In genomic region chr1:74771913-74772515, GRCh38 we compare ENCODE assay signal across 8 cellular contexts. TPM values are rescaled to one million over a fixed set of nuclear protein-coding genes. Genes with fewer than 3 reads are reported as not detected.
DNase-seq lines count a peak whose midpoint lies in the region; ATAC-seq and TF ChIP-seq lines count a peak whose summit lies in the region.

No MANE protein-coding gene starts in this region.

- H3K4me3 ChIP-seq in Caco-2 (ENCODE audit: low read depth, low read length) (no peak overlapping the region), brain microvascular endothelial cell (ENCODE audit: low read depth, low read length) (no peak overlapping the region), right lobe of liver (no peak overlapping the region)

- H3K4me1 ChIP-seq in Caco-2: no peaks in the 10 kb centered on the region
- H3K4me1 ChIP-seq in right lobe of liver: no peaks in the 10 kb centered on the region

- no peak overlapping the region for H3K27ac Mint-ChIP-seq in Caco-2 (ENCODE audit: unreplicated experiment)

- WGBS in right lobe of liver (ENCODE audit: insufficient coverage, low coverage, low lambda C conversion rate, missing lambda C conversion rate): 7% methylated on average over 7 of the region's 7 CpGs

- CTCF ChIA-PET in Caco-2 (lab: Charles Lee): interaction anchor here (0.7 kb wide), 1 partner anchor 38 kb away, joined by 3 read pairs; no protein-coding TSS in a partner anchor

- H3K9me3 ChIP-seq in Caco-2: no peaks in the 10 kb centered on the region
- no peaks in the 10 kb centered on the region for H3K9me3 ChIP-seq in right lobe of liver

- no peak overlapping the region for H3K4me3 Mint-ChIP-seq in Caco-2 (ENCODE audit: unreplicated experiment)

- no TSS peak for BruUV-seq in Caco-2 (replicated peaks; lab: Mats Ljungman, UMichigan)

- no peak for TF ChIP-seq POLR2A in right lobe of liver (IDR thresholded peaks at IDR 0.05)

- H3K4me1 Mint-ChIP-seq in Caco-2 (ENCODE audit: low read depth, unreplicated experiment): no peaks in the 10 kb centered on the region

- no peaks in the 10 kb centered on the region for H3K36me3 Mint-ChIP-seq in Caco-2 (ENCODE audit: insufficient read depth, unreplicated experiment)

- H3K27ac ChIP-seq in brain microvascular endothelial cell: no peak overlapping the region
- H3K27ac ChIP-seq in right lobe of liver: no peak overlapping the region

- H3K27me3 Mint-ChIP-seq in Caco-2 (ENCODE audit: insufficient read depth, unreplicated experiment): no peaks in the 10 kb centered on the region

- TF ChIP-seq CTCF in Caco-2 (IDR thresholded peaks at IDR 0.05; ENCODE audit: insufficient read depth in 1 of 2, low read depth in 1 of 2, low read length in 1 of 2, severe bottlenecking in 1 of 2, unreplicated experiment in 1 of 2) (peak; percentile 46 to 51), brain microvascular endothelial cell (IDR thresholded peaks at IDR 0.05; ENCODE audit: low read depth, low read length, missing control alignments) (peak; percentile 71), right lobe of liver (IDR thresholded peaks at IDR 0.05) (peak; percentile 65 to 80 (median 76))

- intact Hi-C loops in Caco-2 (cut with micrococcal nuclease; ENCODE audit: unreplicated experiment): loop anchor here (1.0 kb wide), 1 partner anchor 431 kb away; no protein-coding TSS in a partner anchor
- intact Hi-C loops in right lobe of liver (cut with DNase I): no loop called here

- in situ Hi-C loops in brain microvascular endothelial cell (cut with HindIII; ENCODE audit: low pct_ligation_motif_present, low sequenced_read_pairs): no loop called here

- DNase-seq in Caco-2 (peak in 1 of 2 experiments; percentile 24), NCI-H510A (lab: John Stamatoyannopoulos, UW) (peak; percentile 16), brain microvascular endothelial cell (peak; percentile 53), right lobe of liver (no peak), activated gamma-delta T cell treated with Interleukin-2 at 50 U/mL for 16 hours (no peak), GF-D8 (lab: John Stamatoyannopoulos, UW) (no peak)

- peak; percentile 64 for ATAC-seq in GM19023 (IDR thresholded peaks at IDR 0.05; ENCODE audit: unreplicated experiment)
- peak; percentile 72 for ATAC-seq in HG03432 (IDR thresholded peaks at IDR 0.05; ENCODE audit: unreplicated experiment)
- peak; percentile 84 to 94 (median 87) for ATAC-seq in right lobe of liver

- POLR2A ChIA-PET in Caco-2 (lab: Charles Lee): no interaction called here

- no peaks in the 10 kb centered on the region for H3K27me3 ChIP-seq in Caco-2 (replicated peaks; ENCODE audit: control insufficient read depth, insufficient read depth, low read length)
- H3K27me3 ChIP-seq in brain microvascular endothelial cell (replicated peaks): no peaks in the 10 kb centered on the region
- H3K27me3 ChIP-seq in right lobe of liver: no peaks in the 10 kb centered on the region

- H3K36me3 ChIP-seq in Caco-2 (ENCODE audit: control insufficient read depth, insufficient read depth, low read length): no peaks in the 10 kb centered on the region
- no peaks in the 10 kb centered on the region for H3K36me3 ChIP-seq in brain microvascular endothelial cell (replicated peaks)
- H3K36me3 ChIP-seq in right lobe of liver: no peaks in the 10 kb centered on the region

- no peaks in the 10 kb centered on the region for H3K9me3 Mint-ChIP-seq in Caco-2 (ENCODE audit: unreplicated experiment)

RNA-seq across cellular contexts. Expression of gene TYW3, which starts 39.1 kb away (rescaled TPM):
- 16.2 and 17.9 TPM in 2 replicates for total RNA-seq in Caco-2 (2022)
- total RNA-seq in right lobe of liver: 10 to 100 TPM in 2 of 6 experiments, 1 to 10 TPM in 4; 7.4 to 10.8 (median 8.5) TPM

RNA-seq across cellular contexts. Expression of gene CRYZ, which starts 39.2 kb away (rescaled TPM):
- total RNA-seq in Caco-2 (2022) (51.9 and 54.3 TPM in 2 replicates), right lobe of liver (100 to 1,000 TPM; 127 to 177 (median 150) TPM)

Comparison
In these comparisons a context has a peak if more than half of its experiments do, and no peak if none do; other contexts are left out.
1. DNase-seq: peak in NCI-H510A (single experiment) and brain microvascular endothelial cell (single experiment); none in right lobe of liver (0 of 3), activated gamma-delta T cell treated with Interleukin-2 at 50 U/mL for 16 hours (single experiment) and GF-D8 (single experiment).
2. Peak in every context shown above with its lines, with median percentiles within 50 percentile points of each other: CTCF ChIP-seq and ATAC-seq.